21 cellular contexts compared by ENCODE assay signal in the genomic region with DNA sequence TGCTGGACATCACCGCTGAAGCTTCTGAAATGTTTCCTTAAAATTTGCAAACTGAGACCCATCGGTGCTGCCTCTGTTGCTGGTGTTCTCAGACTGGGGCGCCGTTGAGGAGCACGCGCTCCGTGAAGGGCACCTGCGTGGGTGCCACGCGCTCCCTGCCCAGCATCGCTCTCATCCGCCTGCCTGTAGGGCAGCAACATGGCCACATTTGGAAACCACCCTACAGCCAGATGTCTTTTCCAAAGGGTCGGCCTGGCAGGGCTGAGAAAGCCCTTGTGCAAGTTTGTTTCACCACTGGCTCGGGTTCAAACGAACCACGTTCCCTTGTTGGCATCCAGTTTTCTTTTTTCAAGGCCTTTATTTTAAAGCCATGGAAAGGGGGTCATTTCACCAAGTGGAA. TPM values are rescaled to one million over a fixed set of nuclear protein-coding genes. Genes with fewer than 3 reads are reported as not detected.
"Had no signal": no experiment of that assay in that cellular context is flagged by ENCODE, and none has a peak within 500 bp of the region (broad histone marks: within the 10 kb centered on the region; RNA-seq: fewer than 3 reads in every experiment).

No MANE protein-coding gene starts in this region.

- H3K27ac Mint-ChIP-seq: activated CD4-positive, alpha-beta T cell treated with anti-CD3 and anti-CD28 coated beads for 36 hours; activated CD8-positive, alpha-beta T cell treated with anti-CD3 and anti-CD28 coated beads, Interleukin-2, amount 10 ng/mL, durations not matched to agents 7 days and 5 days; activated naive CD4-positive, alpha-beta T cell treated with anti-CD3 and anti-CD28 coated beads for 36 hours; activated naive CD8-positive, alpha-beta T cell treated with anti-CD3 and anti-CD28 coated beads, Interleukin-2, amount 10 ng/mL, durations not matched to agents 7 days and 5 days; naive thymus-derived CD4-positive, alpha-beta T cell; stimulated activated naive CD8-positive, alpha-beta T cell treated with anti-CD3 and anti-CD28 coated beads, Interleukin-15, Interleukin-2, amounts not matched to agents 100 ng/mL and 50 ng/mL, for 24 hours had no signal

- H3K36me3 ChIP-seq: brain microvascular endothelial cell had no signal

- H3K27me3 ChIP-seq: brain microvascular endothelial cell, esophagus muscularis mucosa had no signal

- H3K4me3 ChIP-seq: esophagus muscularis mucosa, thoracic aorta had no signal

- H3K4me1 ChIP-seq: parathyroid adenoma had no signal

- H3K36me3 Mint-ChIP-seq: activated naive CD8-positive, alpha-beta T cell treated with anti-CD3 and anti-CD28 coated beads, Interleukin-2, amount 10 ng/mL, durations not matched to agents 7 days and 5 days; naive thymus-derived CD4-positive, alpha-beta T cell had no signal

- H3K9me3 Mint-ChIP-seq: activated naive CD4-positive, alpha-beta T cell treated with anti-CD3 and anti-CD28 coated beads for 36 hours; activated naive CD8-positive, alpha-beta T cell treated with anti-CD3 and anti-CD28 coated beads, Interleukin-2, amount 10 ng/mL, durations not matched to agents 7 days and 5 days; naive thymus-derived CD4-positive, alpha-beta T cell; stimulated activated naive CD8-positive, alpha-beta T cell treated with anti-CD3 and anti-CD28 coated beads, Interleukin-15, Interleukin-2, amounts not matched to agents 100 ng/mL and 50 ng/mL, for 24 hours had no signal

- H3K9me3 ChIP-seq: esophagus muscularis mucosa, thoracic aorta had no signal

- ATAC-seq: activated CD4-positive, alpha-beta T cell treated with anti-CD3 and anti-CD28 coated beads for 36 hours; activated CD8-positive, alpha-beta T cell treated with anti-CD3 and anti-CD28 coated beads, Interleukin-2, amount 10 ng/mL, durations not matched to agents 7 days and 5 days; left ventricle myocardium superior; naive thymus-derived CD4-positive, alpha-beta T cell had no signal

- H3K27ac ChIP-seq: brain microvascular endothelial cell, esophagus muscularis mucosa, parathyroid adenoma, thoracic aorta had no signal

- DNase-seq: activated CD4-positive, alpha-beta T cell treated with anti-CD3 and anti-CD28 coated beads for 36 hours; activated CD4-positive, CD25-positive, alpha-beta regulatory T cell; activated CD8-positive, alpha-beta T cell treated with anti-CD3 and anti-CD28 coated beads, Interleukin-2, amount 10 ng/mL, durations not matched to agents 7 days and 5 days; activated effector memory CD4-positive, alpha-beta T cell treated with anti-CD3 and anti-CD28 coated beads, Interleukin-2, amount 50 U/mL, for 16 hours; activated naive CD4-positive, alpha-beta T cell treated with anti-CD3 and anti-CD28 coated beads for 36 hours; activated naive CD8-positive, alpha-beta T cell treated with anti-CD3 and anti-CD28 coated beads, Interleukin-2, amount 10 ng/mL, durations not matched to agents 7 days and 5 days; brain microvascular endothelial cell; foreskin melanocyte; left ventricle myocardium superior; mammary epithelial cell; midbrain; naive thymus-derived CD4-positive, alpha-beta T cell; nucleus accumbens; right cardiac atrium; stimulated activated CD4-positive, alpha-beta T cell treated with anti-CD3 and anti-CD28 coated beads, Interleukin-2, amount 100 ng/mL, for 48 hours; trophoblast cell had no signal

RNA-seq across cellular contexts. Expression of a gene that starts 13.9 kb away (rescaled TPM):
- total RNA-seq: activated CD8-positive, alpha-beta T cell treated with anti-CD3 and anti-CD28 coated beads, Interleukin-2, amount 10 ng/mL, durations not matched to agents 7 days and 5 days; activated naive CD4-positive, alpha-beta T cell treated with anti-CD3 and anti-CD28 coated beads for 36 hours; activated naive CD8-positive, alpha-beta T cell treated with anti-CD3 and anti-CD28 coated beads, Interleukin-2, amount 10 ng/mL, durations not matched to agents 7 days and 5 days; mammary epithelial cell; pulmonary artery endothelial cell had no signal
- polyA plus RNA-seq: mammary epithelial cell; naive thymus-derived CD4-positive, alpha-beta T cell had no signal
